In genomic region chr6:141488466-141488865, GRCh38 we compare ENCODE assay signal across 8 cellular contexts.
DNase-seq lines count a peak whose midpoint lies in the region; ATAC-seq and FAIRE-seq lines count a peak whose summit lies in the region.

No MANE protein-coding gene starts in this region.

- no peak overlapping the region for H3K27ac ChIP-seq in small intestine (ENCODE audit: low read depth in 1 of 2, low read length in 1 of 2)

- ATAC-seq in HG03095 (IDR thresholded peaks at IDR 0.05; ENCODE audit: unreplicated experiment), result peak; percentile 42
- no peak for ATAC-seq in HG02970 (IDR thresholded peaks at IDR 0.05; ENCODE audit: low FRiP score, unreplicated experiment)

- DNase-seq in SIG-M5 treated with dmso at 0.1 percent for 504 hours (lab: John Stamatoyannopoulos, UW; ENCODE audit: unreplicated experiment) (peak; percentile 56), SIG-M5 (lab: John Stamatoyannopoulos, UW) (no peak), RPMI7951 (ENCODE audit: low read depth) (peak; percentile 20), renal cortical epithelial cell (ENCODE audit: low read depth) (peak; percentile 42), NCI-H1436 (lab: John Stamatoyannopoulos, UW) (no peak), small intestine (no peak)

- no peaks in the 10 kb centered on the region for H3K36me3 ChIP-seq in small intestine (ENCODE audit: control insufficient read depth in 2 of 2, insufficient read depth in 2 of 2, low read length in 2 of 2)

- no peak for FAIRE-seq in small intestine (lab: Jason Lieb, UNC)

- no peaks in the 10 kb centered on the region for H3K9me3 ChIP-seq in small intestine (ENCODE audit: control insufficient read depth, low read depth)

- WGBS in small intestine, 3 donors, result 14 to 27% (median 20%) methylated on average over 1 of the region's 1 CpG

- no peaks in the 10 kb centered on the region for H3K4me1 ChIP-seq in small intestine (ENCODE audit: control insufficient read depth in 2 of 2, insufficient read depth in 1 of 2, low read depth in 1 of 2, low read length in 1 of 2)

- no peak overlapping the region for H3K4me3 ChIP-seq in small intestine (ENCODE audit: low read depth in 1 of 2, low read length in 2 of 2)

- no peaks in the 10 kb centered on the region for H3K27me3 ChIP-seq in small intestine (ENCODE audit: control insufficient read depth in 2 of 2, insufficient read depth in 2 of 2, low read length in 2 of 2)

Comparison
In these comparisons a context has a peak if more than half of its experiments do, and no peak if none do; other contexts are left out.
1. DNase-seq: peak in SIG-M5 treated with dmso at 0.1 percent for 504 hours (single experiment), RPMI7951 (single experiment) and renal cortical epithelial cell (single experiment); none in SIG-M5 (single experiment), NCI-H1436 (single experiment) and small intestine (single experiment).